In the genomic region with DNA sequence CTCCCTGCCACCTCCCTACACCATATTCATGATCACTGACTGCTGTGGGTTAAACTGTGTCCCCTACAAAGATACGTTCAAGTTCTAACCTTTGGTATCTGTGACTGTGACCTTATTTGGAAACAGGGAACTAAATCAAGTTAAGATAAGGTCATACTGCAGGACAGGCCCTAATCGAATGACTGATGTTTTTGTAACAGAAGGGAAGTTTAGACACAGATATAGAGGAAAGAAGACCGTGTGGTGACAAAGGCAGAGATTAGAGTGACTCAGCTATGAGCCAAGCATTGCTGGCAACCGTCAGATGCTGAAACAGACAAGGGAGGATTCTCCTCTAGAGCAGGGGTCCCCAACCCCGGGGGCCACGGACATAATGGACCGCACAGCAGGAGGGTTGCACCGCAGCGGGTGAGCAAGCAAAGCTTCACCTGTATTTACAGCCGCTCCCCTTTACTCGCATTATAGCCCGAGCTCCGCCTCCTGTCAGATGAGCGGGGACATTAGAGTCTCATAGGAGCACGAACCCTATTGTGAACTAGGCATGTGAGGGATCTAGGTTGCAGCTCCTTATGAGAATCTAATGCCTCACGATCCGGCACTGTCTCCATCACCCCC, we compare ENCODE assay signal across 1 cellular context.
TF ChIP-seq lines count a peak whose summit lies in the region.

No MANE protein-coding gene starts in this region.

TF ChIP-seq in K562, 482 proteins besides CTCF, POLR2A, EP300 and RAD21 (continued from another document and continues in another):
- TF ChIP-seq ETV5 (CRISPR knock-in tag; IDR thresholded peaks at IDR 0.05; ENCODE audit: low read depth) (no peak), ZNF764 (CRISPR knock-in tag; IDR thresholded peaks at IDR 0.05; ENCODE audit: low read depth) (no peak), FOXJ2 (tag; IDR thresholded peaks at IDR 0.05) (no peak), ATF1 (CRISPR knock-in tag; IDR thresholded peaks at IDR 0.05) (no peak), ATF1 (tag; IDR thresholded peaks at IDR 0.05) (no peak), COPS2 (conservative IDR thresholded peaks at IDR 0.05) (no peak), ZNF75A (CRISPR knock-in tag; IDR thresholded peaks at IDR 0.05) (no peak), TAF1 (IDR thresholded peaks at IDR 0.05; ENCODE audit: control insufficient read depth, extremely low read depth, insufficient read depth, low read length, severe bottlenecking) (no peak), KAT8 (IDR thresholded peaks at IDR 0.05; ENCODE audit: low read depth) (no peak), SMARCA5 (IDR thresholded peaks at IDR 0.05) (no peak), POLR2G (IDR thresholded peaks at IDR 0.05; ENCODE audit: low read depth, low read length) (no peak), ASH1L (IDR thresholded peaks at IDR 0.05; ENCODE audit: borderline replicate concordance, low read depth, partially characterized antibody) (no peak), TRIM28 (IDR thresholded peaks at IDR 0.05) (no peak), JUND (IDR thresholded peaks at IDR 0.05; ENCODE audit: borderline replicate concordance, low read depth, low read length) (peak; percentile 50; the same call in 1 of the 2 replicates), JUND (tag; IDR thresholded peaks at IDR 0.05; ENCODE audit: borderline replicate concordance, low read depth, low read length) (peak; percentile 39; the same call in 1 of the 3 replicates), ZBTB17 (CRISPR knock-in tag; IDR thresholded peaks at IDR 0.05) (0 out of 2 replicates have a peak, but pooled peaks have one; percentile 61), SRSF1 (IDR thresholded peaks at IDR 0.05; ENCODE audit: low read depth, low read length) (no peak), ZNF584 (CRISPR knock-in tag; IDR thresholded peaks at IDR 0.05; ENCODE audit: low read depth) (no peak), CBFA2T3 (IDR thresholded peaks at IDR 0.05) (peak; percentile 45), ZNF143 (CRISPR knock-in tag; IDR thresholded peaks at IDR 0.05) (no peak), ZNF311 (CRISPR knock-in tag; IDR thresholded peaks at IDR 0.05) (no peak), EP400 (IDR thresholded peaks at IDR 0.05) (no peak), NFE2 (IDR thresholded peaks at IDR 0.05; ENCODE audit: low read depth) (peak; percentile 61), CREBBP (IDR thresholded peaks at IDR 0.05; ENCODE audit: low read depth, low read length) (no peak), TSC22D4 (tag; IDR thresholded peaks at IDR 0.05) (no peak), SMARCA4 (IDR thresholded peaks at IDR 0.05) (no peak)
- TF ChIP-seq, protein P1, sequence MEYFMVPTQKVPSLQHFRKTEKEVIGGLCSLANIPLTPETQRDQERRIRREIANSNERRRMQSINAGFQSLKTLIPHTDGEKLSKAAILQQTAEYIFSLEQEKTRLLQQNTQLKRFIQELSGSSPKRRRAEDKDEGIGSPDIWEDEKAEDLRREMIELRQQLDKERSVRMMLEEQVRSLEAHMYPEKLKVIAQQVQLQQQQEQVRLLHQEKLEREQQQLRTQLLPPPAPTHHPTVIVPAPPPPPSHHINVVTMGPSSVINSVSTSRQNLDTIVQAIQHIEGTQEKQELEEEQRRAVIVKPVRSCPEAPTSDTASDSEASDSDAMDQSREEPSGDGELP (CRISPR knock-in tag; IDR thresholded peaks at IDR 0.05; ENCODE audit: borderline replicate concordance), result no peak
- TF ChIP-seq, protein P2, sequence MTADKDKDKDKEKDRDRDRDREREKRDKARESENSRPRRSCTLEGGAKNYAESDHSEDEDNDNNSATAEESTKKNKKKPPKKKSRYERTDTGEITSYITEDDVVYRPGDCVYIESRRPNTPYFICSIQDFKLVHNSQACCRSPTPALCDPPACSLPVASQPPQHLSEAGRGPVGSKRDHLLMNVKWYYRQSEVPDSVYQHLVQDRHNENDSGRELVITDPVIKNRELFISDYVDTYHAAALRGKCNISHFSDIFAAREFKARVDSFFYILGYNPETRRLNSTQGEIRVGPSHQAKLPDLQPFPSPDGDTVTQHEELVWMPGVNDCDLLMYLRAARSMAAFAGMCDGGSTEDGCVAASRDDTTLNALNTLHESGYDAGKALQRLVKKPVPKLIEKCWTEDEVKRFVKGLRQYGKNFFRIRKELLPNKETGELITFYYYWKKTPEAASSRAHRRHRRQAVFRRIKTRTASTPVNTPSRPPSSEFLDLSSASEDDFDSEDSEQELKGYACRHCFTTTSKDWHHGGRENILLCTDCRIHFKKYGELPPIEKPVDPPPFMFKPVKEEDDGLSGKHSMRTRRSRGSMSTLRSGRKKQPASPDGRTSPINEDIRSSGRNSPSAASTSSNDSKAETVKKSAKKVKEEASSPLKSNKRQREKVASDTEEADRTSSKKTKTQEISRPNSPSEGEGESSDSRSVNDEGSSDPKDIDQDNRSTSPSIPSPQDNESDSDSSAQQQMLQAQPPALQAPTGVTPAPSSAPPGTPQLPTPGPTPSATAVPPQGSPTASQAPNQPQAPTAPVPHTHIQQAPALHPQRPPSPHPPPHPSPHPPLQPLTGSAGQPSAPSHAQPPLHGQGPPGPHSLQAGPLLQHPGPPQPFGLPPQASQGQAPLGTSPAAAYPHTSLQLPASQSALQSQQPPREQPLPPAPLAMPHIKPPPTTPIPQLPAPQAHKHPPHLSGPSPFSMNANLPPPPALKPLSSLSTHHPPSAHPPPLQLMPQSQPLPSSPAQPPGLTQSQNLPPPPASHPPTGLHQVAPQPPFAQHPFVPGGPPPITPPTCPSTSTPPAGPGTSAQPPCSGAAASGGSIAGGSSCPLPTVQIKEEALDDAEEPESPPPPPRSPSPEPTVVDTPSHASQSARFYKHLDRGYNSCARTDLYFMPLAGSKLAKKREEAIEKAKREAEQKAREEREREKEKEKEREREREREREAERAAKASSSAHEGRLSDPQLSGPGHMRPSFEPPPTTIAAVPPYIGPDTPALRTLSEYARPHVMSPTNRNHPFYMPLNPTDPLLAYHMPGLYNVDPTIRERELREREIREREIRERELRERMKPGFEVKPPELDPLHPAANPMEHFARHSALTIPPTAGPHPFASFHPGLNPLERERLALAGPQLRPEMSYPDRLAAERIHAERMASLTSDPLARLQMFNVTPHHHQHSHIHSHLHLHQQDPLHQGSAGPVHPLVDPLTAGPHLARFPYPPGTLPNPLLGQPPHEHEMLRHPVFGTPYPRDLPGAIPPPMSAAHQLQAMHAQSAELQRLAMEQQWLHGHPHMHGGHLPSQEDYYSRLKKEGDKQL (CRISPR knock-in tag; IDR thresholded peaks at IDR 0.05; ENCODE audit: borderline replicate concordance), result no peak
- TF ChIP-seq, protein P3, sequence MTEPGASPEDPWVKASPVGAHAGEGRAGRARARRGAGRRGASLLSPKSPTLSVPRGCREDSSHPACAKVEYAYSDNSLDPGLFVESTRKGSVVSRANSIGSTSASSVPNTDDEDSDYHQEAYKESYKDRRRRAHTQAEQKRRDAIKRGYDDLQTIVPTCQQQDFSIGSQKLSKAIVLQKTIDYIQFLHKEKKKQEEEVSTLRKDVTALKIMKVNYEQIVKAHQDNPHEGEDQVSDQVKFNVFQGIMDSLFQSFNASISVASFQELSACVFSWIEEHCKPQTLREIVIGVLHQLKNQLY (CRISPR knock-in tag; conservative IDR thresholded peaks at IDR 0.05), result no peak
- TF ChIP-seq, protein P4, sequence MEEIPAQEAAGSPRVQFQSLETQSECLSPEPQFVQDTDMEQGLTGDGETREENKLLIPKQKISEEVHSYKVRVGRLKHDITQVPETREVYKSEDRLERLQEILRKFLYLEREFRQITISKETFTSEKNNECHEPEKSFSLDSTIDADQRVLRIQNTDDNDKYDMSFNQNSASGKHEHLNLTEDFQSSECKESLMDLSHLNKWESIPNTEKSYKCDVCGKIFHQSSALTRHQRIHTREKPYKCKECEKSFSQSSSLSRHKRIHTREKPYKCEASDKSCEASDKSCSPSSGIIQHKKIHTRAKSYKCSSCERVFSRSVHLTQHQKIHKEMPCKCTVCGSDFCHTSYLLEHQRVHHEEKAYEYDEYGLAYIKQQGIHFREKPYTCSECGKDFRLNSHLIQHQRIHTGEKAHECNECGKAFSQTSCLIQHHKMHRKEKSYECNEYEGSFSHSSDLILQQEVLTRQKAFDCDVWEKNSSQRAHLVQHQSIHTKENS (CRISPR knock-in tag; IDR thresholded peaks at IDR 0.05), result no peak
- TF ChIP-seq, protein P5, sequence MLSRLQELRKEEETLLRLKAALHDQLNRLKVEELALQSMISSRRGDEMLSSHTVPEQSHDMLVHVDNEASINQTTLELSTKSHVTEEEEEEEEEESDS (CRISPR knock-in tag; IDR thresholded peaks at IDR 0.05), result no peak
- TF ChIP-seq, protein P6, sequence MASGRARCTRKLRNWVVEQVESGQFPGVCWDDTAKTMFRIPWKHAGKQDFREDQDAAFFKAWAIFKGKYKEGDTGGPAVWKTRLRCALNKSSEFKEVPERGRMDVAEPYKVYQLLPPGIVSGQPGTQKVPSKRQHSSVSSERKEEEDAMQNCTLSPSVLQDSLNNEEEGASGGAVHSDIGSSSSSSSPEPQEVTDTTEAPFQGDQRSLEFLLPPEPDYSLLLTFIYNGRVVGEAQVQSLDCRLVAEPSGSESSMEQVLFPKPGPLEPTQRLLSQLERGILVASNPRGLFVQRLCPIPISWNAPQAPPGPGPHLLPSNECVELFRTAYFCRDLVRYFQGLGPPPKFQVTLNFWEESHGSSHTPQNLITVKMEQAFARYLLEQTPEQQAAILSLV (tag; IDR thresholded peaks at IDR 0.05), result no peak
- TF ChIP-seq, protein P7, sequence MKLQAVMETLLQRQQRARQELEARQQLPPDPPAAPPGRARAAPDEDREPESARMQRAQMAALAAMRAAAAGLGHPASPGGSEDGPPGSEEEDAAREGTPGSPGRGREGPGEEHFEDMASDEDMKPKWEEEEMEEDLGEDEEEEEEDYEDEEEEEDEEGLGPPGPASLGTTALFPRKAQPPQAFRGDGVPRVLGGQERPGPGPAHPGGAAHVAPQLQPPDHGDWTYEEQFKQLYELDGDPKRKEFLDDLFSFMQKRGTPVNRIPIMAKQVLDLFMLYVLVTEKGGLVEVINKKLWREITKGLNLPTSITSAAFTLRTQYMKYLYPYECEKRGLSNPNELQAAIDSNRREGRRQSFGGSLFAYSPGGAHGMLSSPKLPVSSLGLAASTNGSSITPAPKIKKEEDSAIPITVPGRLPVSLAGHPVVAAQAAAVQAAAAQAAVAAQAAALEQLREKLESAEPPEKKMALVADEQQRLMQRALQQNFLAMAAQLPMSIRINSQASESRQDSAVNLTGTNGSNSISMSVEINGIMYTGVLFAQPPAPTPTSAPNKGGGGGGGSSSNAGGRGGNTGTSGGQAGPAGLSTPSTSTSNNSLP (IDR thresholded peaks at IDR 0.05; ENCODE audit: borderline replicate concordance, low read depth, low read length), result no peak
- TF ChIP-seq, protein P8, sequence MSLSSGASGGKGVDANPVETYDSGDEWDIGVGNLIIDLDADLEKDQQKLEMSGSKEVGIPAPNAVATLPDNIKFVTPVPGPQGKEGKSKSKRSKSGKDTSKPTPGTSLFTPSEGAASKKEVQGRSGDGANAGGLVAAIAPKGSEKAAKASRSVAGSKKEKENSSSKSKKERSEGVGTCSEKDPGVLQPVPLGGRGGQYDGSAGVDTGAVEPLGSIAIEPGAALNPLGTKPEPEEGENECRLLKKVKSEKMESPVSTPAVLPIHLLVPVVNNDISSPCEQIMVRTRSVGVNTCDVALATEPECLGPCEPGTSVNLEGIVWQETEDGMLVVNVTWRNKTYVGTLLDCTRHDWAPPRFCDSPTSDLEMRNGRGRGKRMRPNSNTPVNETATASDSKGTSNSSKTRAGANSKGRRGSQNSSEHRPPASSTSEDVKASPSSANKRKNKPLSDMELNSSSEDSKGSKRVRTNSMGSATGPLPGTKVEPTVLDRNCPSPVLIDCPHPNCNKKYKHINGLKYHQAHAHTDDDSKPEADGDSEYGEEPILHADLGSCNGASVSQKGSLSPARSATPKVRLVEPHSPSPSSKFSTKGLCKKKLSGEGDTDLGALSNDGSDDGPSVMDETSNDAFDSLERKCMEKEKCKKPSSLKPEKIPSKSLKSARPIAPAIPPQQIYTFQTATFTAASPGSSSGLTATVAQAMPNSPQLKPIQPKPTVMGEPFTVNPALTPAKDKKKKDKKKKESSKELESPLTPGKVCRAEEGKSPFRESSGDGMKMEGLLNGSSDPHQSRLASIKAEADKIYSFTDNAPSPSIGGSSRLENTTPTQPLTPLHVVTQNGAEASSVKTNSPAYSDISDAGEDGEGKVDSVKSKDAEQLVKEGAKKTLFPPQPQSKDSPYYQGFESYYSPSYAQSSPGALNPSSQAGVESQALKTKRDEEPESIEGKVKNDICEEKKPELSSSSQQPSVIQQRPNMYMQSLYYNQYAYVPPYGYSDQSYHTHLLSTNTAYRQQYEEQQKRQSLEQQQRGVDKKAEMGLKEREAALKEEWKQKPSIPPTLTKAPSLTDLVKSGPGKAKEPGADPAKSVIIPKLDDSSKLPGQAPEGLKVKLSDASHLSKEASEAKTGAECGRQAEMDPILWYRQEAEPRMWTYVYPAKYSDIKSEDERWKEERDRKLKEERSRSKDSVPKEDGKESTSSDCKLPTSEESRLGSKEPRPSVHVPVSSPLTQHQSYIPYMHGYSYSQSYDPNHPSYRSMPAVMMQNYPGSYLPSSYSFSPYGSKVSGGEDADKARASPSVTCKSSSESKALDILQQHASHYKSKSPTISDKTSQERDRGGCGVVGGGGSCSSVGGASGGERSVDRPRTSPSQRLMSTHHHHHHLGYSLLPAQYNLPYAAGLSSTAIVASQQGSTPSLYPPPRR (CRISPR knock-in tag; IDR thresholded peaks at IDR 0.05; ENCODE audit: borderline replicate concordance), result no peak
- TF ChIP-seq, protein P9, sequence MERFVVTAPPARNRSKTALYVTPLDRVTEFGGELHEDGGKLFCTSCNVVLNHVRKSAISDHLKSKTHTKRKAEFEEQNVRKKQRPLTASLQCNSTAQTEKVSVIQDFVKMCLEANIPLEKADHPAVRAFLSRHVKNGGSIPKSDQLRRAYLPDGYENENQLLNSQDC (CRISPR knock-in tag; IDR thresholded peaks at IDR 0.05), result no peak
- TF ChIP-seq, protein P10, sequence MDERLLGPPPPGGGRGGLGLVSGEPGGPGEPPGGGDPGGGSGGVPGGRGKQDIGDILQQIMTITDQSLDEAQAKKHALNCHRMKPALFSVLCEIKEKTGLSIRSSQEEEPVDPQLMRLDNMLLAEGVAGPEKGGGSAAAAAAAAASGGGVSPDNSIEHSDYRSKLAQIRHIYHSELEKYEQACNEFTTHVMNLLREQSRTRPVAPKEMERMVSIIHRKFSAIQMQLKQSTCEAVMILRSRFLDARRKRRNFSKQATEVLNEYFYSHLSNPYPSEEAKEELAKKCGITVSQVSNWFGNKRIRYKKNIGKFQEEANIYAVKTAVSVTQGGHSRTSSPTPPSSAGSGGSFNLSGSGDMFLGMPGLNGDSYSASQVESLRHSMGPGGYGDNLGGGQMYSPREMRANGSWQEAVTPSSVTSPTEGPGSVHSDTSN (CRISPR knock-in tag; IDR thresholded peaks at IDR 0.05; ENCODE audit: low read depth), result no peak
- TF ChIP-seq, protein P10 (tag; conservative IDR thresholded peaks at IDR 0.05; ENCODE audit: low read depth), result peak; percentile 60
